15 cellular contexts compared by ENCODE assay signal in the genomic region with DNA sequence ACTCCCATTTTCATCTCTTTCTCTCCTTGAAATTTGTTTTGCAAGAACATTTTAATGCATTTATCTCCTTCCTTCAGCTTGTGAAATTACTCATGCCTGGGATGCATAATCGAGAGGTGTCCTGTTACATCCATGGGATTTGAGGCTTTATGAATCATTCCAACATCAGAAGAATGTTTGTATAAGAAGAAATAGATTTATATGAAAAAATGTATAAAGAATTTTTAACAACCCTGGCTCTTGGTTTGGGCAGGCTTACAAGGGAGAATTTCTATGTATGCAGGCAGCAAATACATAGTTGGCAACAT.
DNase-seq lines count a peak whose midpoint lies in the region; ATAC-seq and TF ChIP-seq lines count a peak whose summit lies in the region.
"Had no signal": no experiment of that assay in that cellular context is flagged by ENCODE, and none has a peak within 500 bp of the region (broad histone marks: within the 10 kb centered on the region; RNA-seq: fewer than 3 reads in every experiment).

No MANE protein-coding gene starts in this region.

- no peak overlapping the region for H3K4me3 Mint-ChIP-seq in activated CD4-positive, alpha-beta memory T cell treated with anti-CD3 and anti-CD28 coated beads, Interleukin-2, amount 10 ng/mL, durations not matched to agents 7 days and 5 days
- H3K4me3 Mint-ChIP-seq: activated naive CD8-positive, alpha-beta T cell treated with anti-CD3 and anti-CD28 coated beads, Interleukin-2, amount 50 U/mL, for 24 hours had no signal

- no peak overlapping the region for H3K4me3 ChIP-seq in epithelial cell of esophagus (ENCODE audit: low read length)
- H3K4me3 ChIP-seq in retinal pigment epithelial cell (ENCODE audit: low read length) = no peak overlapping the region
- H3K4me3 ChIP-seq: right atrium auricular region had no signal

- no peaks in the 10 kb centered on the region for H3K9me3 Mint-ChIP-seq in activated CD4-positive, alpha-beta memory T cell treated with anti-CD3 and anti-CD28 coated beads, Interleukin-2, amount 10 ng/mL, durations not matched to agents 7 days and 5 days

- no peak for TF ChIP-seq POLR2A in GM18505 (IDR thresholded peaks at IDR 0.05; ENCODE audit: borderline replicate concordance, extremely low read depth, insufficient read depth, insufficient read length)

- no peak overlapping the region for H3K27ac Mint-ChIP-seq in activated CD4-positive, alpha-beta memory T cell treated with anti-CD3 and anti-CD28 coated beads, Interleukin-2, amount 10 ng/mL, durations not matched to agents 7 days and 5 days
- H3K27ac Mint-ChIP-seq: activated naive CD8-positive, alpha-beta T cell treated with anti-CD3 and anti-CD28 coated beads, Interleukin-2, amount 50 U/mL, for 24 hours had no signal

- ATAC-seq in GM18505 (IDR thresholded peaks at IDR 0.05; ENCODE audit: unreplicated experiment) (no peak), HG03354 (IDR thresholded peaks at IDR 0.05; ENCODE audit: poor library complexity, severe bottlenecking, unreplicated experiment) (no peak)
- ATAC-seq: activated naive CD8-positive, alpha-beta T cell treated with anti-CD3 and anti-CD28 coated beads, Interleukin-2, amount 50 U/mL, for 24 hours had no signal

- H3K36me3 Mint-ChIP-seq in activated CD4-positive, alpha-beta memory T cell treated with anti-CD3 and anti-CD28 coated beads, Interleukin-2, amount 10 ng/mL, durations not matched to agents 7 days and 5 days (ENCODE audit: low read depth) = peaks cover 2% of the 10 kb centered on the region

- DNase-seq in GM03348 (ENCODE audit: low spot score) = peak; percentile 44
- DNase-seq in RKO (ENCODE audit: low spot score) = peak; percentile 52
- DNase-seq in epithelial cell of esophagus (ENCODE audit: low read depth) = peak; percentile 83
- peak; percentile 68 for DNase-seq in retinal pigment epithelial cell (ENCODE audit: low read depth)
- no peak for DNase-seq in activated gamma-delta T cell (lab: John Stamatoyannopoulos, UW)
- DNase-seq in activated CD4-positive, alpha-beta memory T cell treated with anti-CD3 and anti-CD28 coated beads, Interleukin-2, amount 10 ng/mL, durations not matched to agents 7 days and 5 days = no peak
- DNase-seq: activated CD8-positive, alpha-beta memory T cell treated with anti-CD3 and anti-CD28 coated beads, Interleukin-2, amount 50 U/mL, for 4 hours; activated naive CD8-positive, alpha-beta T cell treated with anti-CD3 and anti-CD28 coated beads, Interleukin-2, amount 50 U/mL, for 24 hours; DMS153; NCI-H1048; NCI-H510A treated with DMSO at 0.1 percent for 48 hours; Right ventricle myocardium superior had no signal

- POLR2A ChIA-PET in activated CD4-positive, alpha-beta memory T cell treated with anti-CD3 and anti-CD28 coated beads, Interleukin-2, amount 10 ng/mL, durations not matched to agents 7 days and 5 days (lab: Charles Lee) = interaction anchor here (1.0 to 1.5 kb wide), 2 partner anchors 11 to 130 kb away, joined by 3 read pairs; no protein-coding TSS in a partner anchor

- H3K4me1 Mint-ChIP-seq in activated CD4-positive, alpha-beta memory T cell treated with anti-CD3 and anti-CD28 coated beads, Interleukin-2, amount 10 ng/mL, durations not matched to agents 7 days and 5 days = peaks cover 10% of the 10 kb centered on the region

- peaks cover 2% of the 10 kb centered on the region for H3K27me3 Mint-ChIP-seq in activated CD4-positive, alpha-beta memory T cell treated with anti-CD3 and anti-CD28 coated beads, Interleukin-2, amount 10 ng/mL, durations not matched to agents 7 days and 5 days

- TF ChIP-seq CTCF in epithelial cell of esophagus (IDR thresholded peaks at IDR 0.05; ENCODE audit: insufficient read depth, low read depth, low read length, missing control alignments) = no peak
- no peak for TF ChIP-seq CTCF in retinal pigment epithelial cell (conservative IDR thresholded peaks at IDR 0.05; ENCODE audit: low read depth, low read length)

- CTCF ChIA-PET in activated CD4-positive, alpha-beta memory T cell treated with anti-CD3 and anti-CD28 coated beads, Interleukin-2, amount 10 ng/mL, durations not matched to agents 7 days and 5 days (lab: Charles Lee) = interaction anchor here (0.5 kb wide), 1 partner anchor 945 kb away, joined by 3 read pairs; no protein-coding TSS in a partner anchor

Comparison
In these comparisons a context has a peak if more than half of its experiments do, and no peak if none do; other contexts are left out.
1. DNase-seq: peak in GM03348 (single experiment), RKO (single experiment), epithelial cell of esophagus (single experiment) and retinal pigment epithelial cell (single experiment); none in activated gamma-delta T cell (single experiment) and activated CD4-positive, alpha-beta memory T cell treated with anti-CD3 and anti-CD28 coated beads, Interleukin-2, amount 10 ng/mL, durations not matched to agents 7 days and 5 days (single experiment).